8 cellular contexts compared by ENCODE assay signal in the genomic region with DNA sequence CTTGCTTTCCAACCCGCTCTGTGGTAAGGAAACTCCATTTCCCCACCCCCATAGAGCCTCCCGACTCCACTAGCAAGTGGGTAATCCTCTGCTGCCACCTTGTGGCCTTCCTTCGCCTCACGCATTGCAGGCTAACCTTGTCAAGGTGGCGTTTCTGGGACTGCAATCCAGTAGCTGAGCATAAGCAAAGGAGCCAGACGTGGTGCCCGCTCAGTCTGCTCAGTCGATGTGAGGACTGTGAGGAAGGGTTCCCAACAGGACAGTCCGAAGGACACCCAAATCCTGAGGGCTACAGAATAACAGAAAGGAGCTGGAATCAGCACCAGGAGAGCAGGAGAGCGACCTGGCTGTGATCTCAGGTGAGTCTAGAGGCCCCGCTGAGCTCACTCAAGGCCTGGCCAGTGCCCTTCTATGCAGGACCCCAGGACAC.
A peak's percentile ranks its signal among the peaks of the same experiment; 100 is the strongest.
DNase-seq lines count a peak whose midpoint lies in the region; ATAC-seq and TF ChIP-seq lines count a peak whose summit lies in the region.

No MANE protein-coding gene starts in this region.

- H3K4me3 ChIP-seq in astrocyte of the cerebellum (ENCODE audit: low read depth, low read length), result no peak overlapping the region

- DNase-seq in SIG-M5 treated with dmso at 0.1 percent for 504 hours (lab: John Stamatoyannopoulos, UW; ENCODE audit: unreplicated experiment) (peak; percentile 68), SIG-M5 (lab: John Stamatoyannopoulos, UW) (no peak), NCI-H1105 treated with DMSO at 0.1 percent for 48 hours (lab: John Stamatoyannopoulos, UW) (peak; percentile 56), T-helper 9 cell (peak; percentile 64), astrocyte of the cerebellum (ENCODE audit: low read depth) (peak; percentile 68), iPS DF 4.7 (ENCODE audit: extremely low read depth, low spot score) (peak; percentile 74)
- DNase-seq in stimulated activated CD4-positive, alpha-beta T cell treated with anti-CD3 and anti-CD28 coated beads, Interleukin-12 subunit alpha, Interleukin-12 subunit beta, amount 100 ng/mL, for 48 hours (ENCODE audit: low read depth in 2 of 3, low spot score in 1 of 3), result peak; percentile 66 to 78 (median 72)

- TF ChIP-seq CTCF in astrocyte of the cerebellum (IDR thresholded peaks at IDR 0.05; ENCODE audit: low read depth, low read length, missing control alignments), result peak; percentile 99

- in situ Hi-C loops in astrocyte of the cerebellum (cut with HindIII; ENCODE audit: low sequenced_read_pairs), result no loop called here

- peak; percentile 99 for ATAC-seq in HG02759 (IDR thresholded peaks at IDR 0.05; ENCODE audit: unreplicated experiment)
